Comparison of ENCODE assay signal across 1 cellular context in genomic region chr6:33313709-33314514, GRCh38.
TF ChIP-seq lines count a peak whose summit lies in the region.

Gene TAPBP, minus strand, starts transcription at chr6:33314078. Its CDS starts 37 bp downstream, at chr6:33314041.

TF ChIP-seq in HepG2, 621 proteins besides CTCF, POLR2A, EP300 and RAD21 (continued from another document and continues in another):
- TF ChIP-seq CSRNP1 (CRISPR knock-in tag; IDR thresholded peaks at IDR 0.05) (no peak), ELF3 (CRISPR knock-in tag; IDR thresholded peaks at IDR 0.05) (peak; percentile 70), CENPT (CRISPR knock-in tag; IDR thresholded peaks at IDR 0.05; ENCODE audit: low read depth) (0 out of 2 replicates have a peak, but pooled peaks have one; percentile 78), ZNF207 (IDR thresholded peaks at IDR 0.05; ENCODE audit: borderline replicate concordance) (no peak), TIGD3 (CRISPR knock-in tag; IDR thresholded peaks at IDR 0.05; ENCODE audit: borderline replicate concordance) (no peak; the same call in 1 of the 2 replicates), RXRB (CRISPR knock-in tag; IDR thresholded peaks at IDR 0.05; ENCODE audit: borderline replicate concordance) (0 out of 2 replicates have a peak, but pooled peaks have one; percentile 9), SRSF4 (IDR thresholded peaks at IDR 0.05; ENCODE audit: low read depth, low read length, poor library complexity, severe bottlenecking) (no peak), ZNF775 (CRISPR knock-in tag; IDR thresholded peaks at IDR 0.05; ENCODE audit: borderline replicate concordance) (no peak), EEA1 (CRISPR knock-in tag; IDR thresholded peaks at IDR 0.05; ENCODE audit: borderline replicate concordance) (peak; percentile 36; the same call in 1 of the 2 replicates), LRRFIP1 (CRISPR knock-in tag; conservative IDR thresholded peaks at IDR 0.05) (0 out of 2 replicates have a peak, but pooled peaks have one; percentile 61), FOSL2 (CRISPR knock-in tag; IDR thresholded peaks at IDR 0.05) (peak; percentile 35; the same call in 1 of the 2 replicates), ZNF614 (CRISPR knock-in tag; IDR thresholded peaks at IDR 0.05; ENCODE audit: borderline replicate concordance) (no peak), ZNF274 (CRISPR knock-in tag; IDR thresholded peaks at IDR 0.05) (peak; percentile 65; the same call in 1 of the 2 replicates), ZNF615 (CRISPR knock-in tag; IDR thresholded peaks at IDR 0.05; ENCODE audit: borderline replicate concordance) (no peak), SMYD3 (CRISPR knock-in tag; IDR thresholded peaks at IDR 0.05) (no peak), ZNF572 (CRISPR knock-in tag; IDR thresholded peaks at IDR 0.05) (no peak), CC2D1A (CRISPR knock-in tag; IDR thresholded peaks at IDR 0.05) (0 out of 2 replicates have a peak, but pooled peaks have one; percentile 71), SMC3 (IDR thresholded peaks at IDR 0.05; ENCODE audit: low read length) (no peak), SAFB2 (CRISPR knock-in tag; IDR thresholded peaks at IDR 0.05; ENCODE audit: borderline replicate concordance, low read depth) (peak; percentile 53), SPEN (CRISPR knock-in tag; IDR thresholded peaks at IDR 0.05; ENCODE audit: low read depth) (peak; percentile 33), ATF7-NPFF (CRISPR knock-in tag; IDR thresholded peaks at IDR 0.05; ENCODE audit: low read depth) (peak; percentile 53; the same call in 1 of the 2 replicates), NONO (IDR thresholded peaks at IDR 0.05) (no peak), NONO (CRISPR knock-in tag; conservative IDR thresholded peaks at IDR 0.05) (peak; percentile 65; the same call in 1 of the 2 replicates), ZNF691 (CRISPR knock-in tag; IDR thresholded peaks at IDR 0.05; ENCODE audit: borderline replicate concordance, low read depth) (peak; percentile 30; the same call in 1 of the 2 replicates), ESRRA (CRISPR knock-in tag; IDR thresholded peaks at IDR 0.05; ENCODE audit: low read depth) (peak; percentile 39; the same call in 1 of the 2 replicates), SNAI1 (CRISPR knock-in tag; IDR thresholded peaks at IDR 0.05; ENCODE audit: borderline replicate concordance) (0 out of 2 replicates have a peak, but pooled peaks have one; percentile 41), KLF9 (CRISPR knock-in tag; IDR thresholded peaks at IDR 0.05; ENCODE audit: low read depth) (no peak), ZNF124 (CRISPR knock-in tag; IDR thresholded peaks at IDR 0.05) (no peak), ZNF329 (CRISPR knock-in tag; IDR thresholded peaks at IDR 0.05; ENCODE audit: low read depth) (0 out of 2 replicates have a peak, but pooled peaks have one; percentile 34), MTA1 (CRISPR knock-in tag; IDR thresholded peaks at IDR 0.05; ENCODE audit: borderline replicate concordance) (no peak), ZNF776 (CRISPR knock-in tag; IDR thresholded peaks at IDR 0.05) (peak; percentile 28; the same call in 1 of the 2 replicates), MYPOP (CRISPR knock-in tag; IDR thresholded peaks at IDR 0.05) (0 out of 2 replicates have a peak, but pooled peaks have one; percentile 79), ZNF616 (CRISPR knock-in tag; IDR thresholded peaks at IDR 0.05; ENCODE audit: low read depth) (0 out of 2 replicates have a peak, but pooled peaks have one; percentile 20), ZNF563 (CRISPR knock-in tag; IDR thresholded peaks at IDR 0.05) (no peak), JUND (CRISPR knock-in tag; IDR thresholded peaks at IDR 0.05) (no peak), TRAFD1 (CRISPR knock-in tag; IDR thresholded peaks at IDR 0.05; ENCODE audit: borderline replicate concordance) (0 out of 2 replicates have a peak, but pooled peaks have one; percentile 57), MZF1 (CRISPR knock-in tag; IDR thresholded peaks at IDR 0.05; ENCODE audit: borderline replicate concordance) (0 out of 2 replicates have a peak, but pooled peaks have one; percentile 55), THYN1 (CRISPR knock-in tag; IDR thresholded peaks at IDR 0.05; ENCODE audit: borderline replicate concordance, low read depth) (no peak), ZNF10 (CRISPR knock-in tag; IDR thresholded peaks at IDR 0.05; ENCODE audit: borderline replicate concordance, low read depth) (peak; percentile 37; the same call in 1 of the 2 replicates), REL (CRISPR knock-in tag; conservative IDR thresholded peaks at IDR 0.05) (peak; percentile 79; the same call in 1 of the 2 replicates), ZNF557 (CRISPR knock-in tag; IDR thresholded peaks at IDR 0.05) (no peak), RFX3 (CRISPR knock-in tag; IDR thresholded peaks at IDR 0.05) (peak; percentile 47; the same call in 1 of the 2 replicates), ZNF597 (CRISPR knock-in tag; IDR thresholded peaks at IDR 0.05) (no peak), HNF4G (IDR thresholded peaks at IDR 0.05; ENCODE audit: borderline replicate concordance, low read depth, low read length) (no peak), HNF4G (CRISPR knock-in tag; IDR thresholded peaks at IDR 0.05; ENCODE audit: borderline replicate concordance, low read depth) (no peak; the same call in 1 of the 2 replicates), HMGXB3 (CRISPR knock-in tag; IDR thresholded peaks at IDR 0.05; ENCODE audit: borderline replicate concordance) (0 out of 2 replicates have a peak, but pooled peaks have one; percentile 56), ERF (CRISPR knock-in tag; IDR thresholded peaks at IDR 0.05) (peak; percentile 14; the same call in 1 of the 2 replicates), ASH2L (IDR thresholded peaks at IDR 0.05; ENCODE audit: insufficient read length, low read depth, low read length) (peak; percentile 86), ZNF569 (CRISPR knock-in tag; IDR thresholded peaks at IDR 0.05; ENCODE audit: borderline replicate concordance) (no peak), ZNF773 (CRISPR knock-in tag; IDR thresholded peaks at IDR 0.05; ENCODE audit: borderline replicate concordance) (peak; percentile 49; the same call in 1 of the 2 replicates), DRAP1 (CRISPR knock-in tag; IDR thresholded peaks at IDR 0.05) (peak; percentile 35; the same call in 1 of the 2 replicates), ZNF282 (IDR thresholded peaks at IDR 0.05; ENCODE audit: partially characterized antibody) (no peak)
